In genomic region chr19:19217110-19217509, GRCh38 we compare ENCODE assay signal across 1 cellular context.
TF ChIP-seq lines count a peak whose summit lies in the region.

No MANE protein-coding gene starts in this region.

TF ChIP-seq in SK-N-SH, 30 proteins besides CTCF, POLR2A, EP300 and RAD21 (continued from another document):
- TF ChIP-seq JUND (IDR thresholded peaks at IDR 0.05), result no peak
- no peak for TF ChIP-seq YY1 (IDR thresholded peaks at IDR 0.05; ENCODE audit: low read depth)
- TF ChIP-seq MXI1 (IDR thresholded peaks at IDR 0.05; ENCODE audit: low read depth, low read length), result no peak
- TF ChIP-seq TCF12 (IDR thresholded peaks at IDR 0.05), result no peak
- no peak for TF ChIP-seq TEAD4 (IDR thresholded peaks at IDR 0.05; ENCODE audit: borderline replicate concordance, insufficient read depth)
- no peak for TF ChIP-seq USF2 (IDR thresholded peaks at IDR 0.05; ENCODE audit: borderline replicate concordance, low read depth, low read length)
- no peak for TF ChIP-seq EZH2phosphoT487 (IDR thresholded peaks at IDR 0.05; ENCODE audit: borderline replicate concordance, low read depth)
